Comparison of ENCODE assay signal across 17 cellular contexts in the genomic region with DNA sequence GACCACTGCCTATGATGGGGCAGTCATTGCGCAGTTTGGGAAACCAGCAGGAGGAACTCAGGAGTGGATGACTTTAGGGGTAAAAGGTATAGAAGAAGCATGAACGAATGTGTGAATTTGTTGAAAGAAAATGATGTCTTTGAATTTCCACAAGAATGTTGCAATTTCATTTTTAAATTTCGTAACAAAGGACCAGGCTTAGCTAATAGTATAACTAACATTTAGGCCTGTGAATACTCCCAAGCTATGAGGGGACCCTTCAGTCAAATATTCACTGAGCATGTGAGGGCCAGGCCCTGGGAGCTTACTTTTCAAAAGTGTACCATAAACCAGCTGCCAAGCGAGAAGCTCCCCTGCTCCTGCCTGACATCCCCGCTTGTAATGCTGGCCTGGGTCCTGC.
"Had no signal": no experiment of that assay in that cellular context is flagged by ENCODE, and none has a peak within 500 bp of the region (broad histone marks: within the 10 kb centered on the region; RNA-seq: fewer than 3 reads in every experiment).

No MANE protein-coding gene starts in this region.

- DNase-seq: activated CD4-positive, alpha-beta T cell treated with anti-CD3 and anti-CD28 coated beads for 48 hours; activated CD4-positive, CD25-positive, alpha-beta regulatory T cell; activated CD8-positive, alpha-beta T cell treated with anti-CD3 and anti-CD28 coated beads for 36 hours; activated naive CD4-positive, alpha-beta T cell treated with anti-CD3 and anti-CD28 coated beads for 36 hours; activated T-cell treated with anti-CD3 and anti-CD28 coated beads, Interleukin-2, amount 50 U/mL, for 1 hour; amygdala; body of pancreas; caudate nucleus; dorsolateral prefrontal cortex; hypothalamus; lower lobe of right lung; stimulated activated CD4-positive, alpha-beta T cell treated with anti-CD3 and anti-CD28 coated beads, Interleukin-12 subunit alpha, Interleukin-12 subunit beta, amount 100 ng/mL, for 4 hours; stimulated activated CD4-positive, alpha-beta T cell treated with anti-CD3 and anti-CD28 coated beads, Interleukin-2, amount 100 ng/mL, for 24 hours; stimulated activated naive CD4-positive, alpha-beta T cell treated with Interleukin-2 at 50 U/mL for 16 hours; T-cell; T-helper 9 cell; tibial artery had no signal

- H3K4me3 ChIP-seq: body of pancreas, dorsolateral prefrontal cortex, lower lobe of right lung, tibial artery had no signal

- ATAC-seq: activated CD8-positive, alpha-beta T cell treated with anti-CD3 and anti-CD28 coated beads for 36 hours; body of pancreas; lower lobe of right lung; T-cell had no signal
